In the genomic region with DNA sequence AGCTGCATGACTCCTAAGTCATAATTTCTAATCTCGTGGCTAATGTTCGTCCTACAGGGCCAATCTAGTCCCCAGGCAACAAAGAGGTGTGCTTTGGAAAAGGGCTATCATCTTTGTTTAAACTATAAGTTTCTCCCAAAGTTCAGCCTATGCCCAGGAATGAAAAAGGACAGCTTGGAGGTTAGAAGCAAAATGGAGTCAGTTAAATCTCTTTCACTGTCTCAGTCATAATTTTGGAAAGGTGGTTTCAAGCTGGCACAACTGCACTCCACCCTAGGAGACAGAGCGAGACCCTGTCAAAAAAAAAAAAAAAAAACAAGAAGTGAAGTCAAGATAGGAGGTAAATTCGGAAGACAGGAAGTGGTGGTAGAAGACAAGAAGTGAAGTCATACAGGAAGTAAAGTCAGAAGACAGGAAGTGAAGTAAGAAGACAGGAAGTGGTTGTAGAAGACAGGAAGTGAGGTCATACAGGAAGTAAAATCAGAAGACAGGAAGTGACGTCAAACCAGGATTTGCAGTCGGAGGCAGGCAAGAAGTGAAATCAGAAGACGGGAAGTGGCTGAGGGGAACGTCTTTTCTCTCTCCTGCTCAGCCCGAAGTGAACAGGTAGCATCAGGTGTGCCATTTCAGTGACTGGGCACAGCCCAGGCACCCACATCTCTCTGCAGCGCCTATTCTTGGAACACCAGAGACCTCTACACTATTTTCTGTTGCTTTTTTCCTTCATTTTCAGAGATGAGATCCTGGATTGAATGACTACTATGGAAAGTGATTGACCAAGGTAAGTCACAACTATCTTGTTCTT, we compare ENCODE assay signal across 8 cellular contexts. TPM values are rescaled to one million over a fixed set of nuclear protein-coding genes. Genes with fewer than 3 reads are reported as not detected.
A peak's percentile ranks its signal among the peaks of the same experiment; 100 is the strongest.
DNase-seq lines count a peak whose midpoint lies in the region; ATAC-seq and TF ChIP-seq lines count a peak whose summit lies in the region.

No MANE protein-coding gene starts in this region.

- no peaks in the 10 kb centered on the region for H3K9me3 ChIP-seq in thoracic aorta

- H3K4me3 ChIP-seq in thoracic aorta = peak overlapping the region; percentile 69

- peak overlapping the region; percentile 79 for H3K4me3 Mint-ChIP-seq in activated CD4-positive, alpha-beta memory T cell treated with anti-CD3 and anti-CD28 coated beads, Interleukin-2, amount 10 ng/mL, durations not matched to agents 7 days and 5 days
- peak overlapping the region; percentile 57 for H3K4me3 Mint-ChIP-seq in endothelial cell (ENCODE audit: unreplicated experiment)
- peak overlapping the region; percentile 84 for H3K4me3 Mint-ChIP-seq in neural crest cell

- H3K4me1 ChIP-seq in thoracic aorta (ENCODE audit: control insufficient read depth in 1 of 2, low read depth in 2 of 2) = peaks cover 0 to 4% of the 10 kb centered on the region in 2 donors

- POLR2A ChIA-PET in activated CD4-positive, alpha-beta memory T cell treated with anti-CD3 and anti-CD28 coated beads, Interleukin-2, amount 10 ng/mL, durations not matched to agents 7 days and 5 days (lab: Charles Lee) = interaction anchor here (1.0 to 1.3 kb wide), 2 partner anchors 36 to 57 kb away, joined by 3 to 5 read pairs; a partner anchor contains a TSS

- H3K27me3 ChIP-seq in thoracic aorta (replicated peaks; ENCODE audit: insufficient read depth) = no peaks in the 10 kb centered on the region

- no peak for TF ChIP-seq CTCF in endothelial cell (IDR thresholded peaks at IDR 0.05; ENCODE audit: unreplicated experiment)
- TF ChIP-seq CTCF in neural crest cell (conservative IDR thresholded peaks at IDR 0.05) = no peak
- no peak for TF ChIP-seq CTCF in thoracic aorta (IDR thresholded peaks at IDR 0.05)

- H3K27ac Mint-ChIP-seq in activated CD4-positive, alpha-beta memory T cell treated with anti-CD3 and anti-CD28 coated beads, Interleukin-2, amount 10 ng/mL, durations not matched to agents 7 days and 5 days = peak overlapping the region; percentile 85
- peak overlapping the region; percentile 89 for H3K27ac Mint-ChIP-seq in endothelial cell (ENCODE audit: unreplicated experiment)
- H3K27ac Mint-ChIP-seq in neural crest cell (ENCODE audit: unreplicated experiment) = peak overlapping the region; percentile 28

- CTCF ChIA-PET in activated CD4-positive, alpha-beta memory T cell treated with anti-CD3 and anti-CD28 coated beads, Interleukin-2, amount 10 ng/mL, durations not matched to agents 7 days and 5 days (lab: Charles Lee) = interaction anchor here (0.7 kb wide), 1 partner anchor 180 kb away, joined by 3 read pairs; no protein-coding TSS in a partner anchor

- peaks cover 39% of the 10 kb centered on the region for H3K9me3 Mint-ChIP-seq in activated CD4-positive, alpha-beta memory T cell treated with anti-CD3 and anti-CD28 coated beads, Interleukin-2, amount 10 ng/mL, durations not matched to agents 7 days and 5 days
- H3K9me3 Mint-ChIP-seq in endothelial cell (ENCODE audit: unreplicated experiment) = peaks cover 15% of the 10 kb centered on the region
- H3K9me3 Mint-ChIP-seq in neural crest cell = peaks cover 8% of the 10 kb centered on the region

- H3K4me1 Mint-ChIP-seq in activated CD4-positive, alpha-beta memory T cell treated with anti-CD3 and anti-CD28 coated beads, Interleukin-2, amount 10 ng/mL, durations not matched to agents 7 days and 5 days = peaks cover 38% of the 10 kb centered on the region
- peaks cover 20% of the 10 kb centered on the region for H3K4me1 Mint-ChIP-seq in endothelial cell (ENCODE audit: unreplicated experiment)
- peaks cover 26% of the 10 kb centered on the region for H3K4me1 Mint-ChIP-seq in neural crest cell

- no peaks in the 10 kb centered on the region for H3K36me3 ChIP-seq in thoracic aorta

- peaks cover 47% of the 10 kb centered on the region for H3K36me3 Mint-ChIP-seq in activated CD4-positive, alpha-beta memory T cell treated with anti-CD3 and anti-CD28 coated beads, Interleukin-2, amount 10 ng/mL, durations not matched to agents 7 days and 5 days (ENCODE audit: low read depth)
- H3K36me3 Mint-ChIP-seq in endothelial cell (ENCODE audit: low read depth, unreplicated experiment) (peaks cover 18% of the 10 kb centered on the region), neural crest cell (ENCODE audit: low read depth) (peaks cover 24% of the 10 kb centered on the region)

- H3K27me3 Mint-ChIP-seq in activated CD4-positive, alpha-beta memory T cell treated with anti-CD3 and anti-CD28 coated beads, Interleukin-2, amount 10 ng/mL, durations not matched to agents 7 days and 5 days = no peaks in the 10 kb centered on the region
- peaks cover 3% of the 10 kb centered on the region for H3K27me3 Mint-ChIP-seq in endothelial cell (ENCODE audit: unreplicated experiment)
- peaks cover 45% of the 10 kb centered on the region for H3K27me3 Mint-ChIP-seq in neural crest cell (ENCODE audit: low read depth)

- no peak overlapping the region for H3K27ac ChIP-seq in thoracic aorta

- ATAC-seq in HG02763 (IDR thresholded peaks at IDR 0.05; ENCODE audit: unreplicated experiment) (peak; percentile 60), thoracic aorta (ENCODE audit: insufficient number of reproducible peaks, low FRiP score, low read depth) (no peak), GM18867 (IDR thresholded peaks at IDR 0.05; ENCODE audit: unreplicated experiment) (no peak)

- DNase-seq in DMS114 treated with DMSO at 0.1 percent for 48 hours (lab: John Stamatoyannopoulos, UW; ENCODE audit: unreplicated experiment) = peak; percentile 60
- peak; percentile 97 for DNase-seq in NCI-H748 treated with DMSO at 0.1 percent for 48 hours (lab: John Stamatoyannopoulos, UW)
- DNase-seq in activated CD4-positive, alpha-beta memory T cell treated with anti-CD3 and anti-CD28 coated beads, Interleukin-2, amount 10 ng/mL, durations not matched to agents 7 days and 5 days = peak; percentile 71
- DNase-seq in endothelial cell (ENCODE audit: low spot score) = no peak
- peak; percentile 14 for DNase-seq in neural crest cell (ENCODE audit: low read depth, low spot score)
- DNase-seq in thoracic aorta (ENCODE audit: low spot score) = no peak

RNA-seq across cellular contexts. Expression of a gene that starts 32.2 kb away (rescaled TPM):
- under 1 TPM in 1 of 2 experiments, not detected in 1; 0.18 TPM for total RNA-seq in activated CD4-positive, alpha-beta memory T cell treated with anti-CD3 and anti-CD28 coated beads, Interleukin-2, amount 10 ng/mL, durations not matched to agents 7 days and 5 days
- total RNA-seq in endothelial cell (ENCODE audit: unreplicated experiment) = 1.2 TPM
- total RNA-seq in neural crest cell = 0.33 and 0.39 TPM in 2 replicates
- not detected for total RNA-seq in thoracic aorta

RNA-seq across cellular contexts. Expression of a gene that starts 39.7 kb away (rescaled TPM):
- 10 to 100 TPM; 14.3 to 14.8 TPM for total RNA-seq in activated CD4-positive, alpha-beta memory T cell treated with anti-CD3 and anti-CD28 coated beads, Interleukin-2, amount 10 ng/mL, durations not matched to agents 7 days and 5 days
- total RNA-seq in endothelial cell (ENCODE audit: unreplicated experiment) = 0.31 TPM
- total RNA-seq in neural crest cell = 47.2 and 48.1 TPM in 2 replicates
- total RNA-seq in thoracic aorta = 1 to 10 TPM in 1 of 2 donors, under 1 TPM in 1; 0.41 to 1.7 TPM

RNA-seq across cellular contexts. Expression of a gene that starts 57.1 kb away (rescaled TPM):
- 10 to 100 TPM; 15.3 to 15.5 TPM for total RNA-seq in activated CD4-positive, alpha-beta memory T cell treated with anti-CD3 and anti-CD28 coated beads, Interleukin-2, amount 10 ng/mL, durations not matched to agents 7 days and 5 days
- 13.5 TPM for total RNA-seq in endothelial cell (ENCODE audit: unreplicated experiment)
- 19.9 and 20.4 TPM in 2 replicates for total RNA-seq in neural crest cell
- total RNA-seq in thoracic aorta = 10 to 100 TPM; 22.2 to 23.6 TPM

RNA-seq across cellular contexts. Expression of a gene that starts 58.6 kb away (rescaled TPM):
- total RNA-seq in activated CD4-positive, alpha-beta memory T cell treated with anti-CD3 and anti-CD28 coated beads, Interleukin-2, amount 10 ng/mL, durations not matched to agents 7 days and 5 days = not detected
- 0.69 TPM for total RNA-seq in endothelial cell (ENCODE audit: unreplicated experiment)
- not detected in 2 replicates for total RNA-seq in neural crest cell
- not detected for total RNA-seq in thoracic aorta

Comparison
In these comparisons a context has a peak if more than half of its experiments do, and no peak if none do; other contexts are left out.
1. DNase-seq: peak in DMS114 treated with DMSO at 0.1 percent for 48 hours (single experiment), NCI-H748 treated with DMSO at 0.1 percent for 48 hours (single experiment), activated CD4-positive, alpha-beta memory T cell treated with anti-CD3 and anti-CD28 coated beads, Interleukin-2, amount 10 ng/mL, durations not matched to agents 7 days and 5 days (single experiment) and neural crest cell (single experiment); none in endothelial cell (single experiment) and thoracic aorta (single experiment).
2. H3K27ac Mint-ChIP-seq: peak in every context shown above with its lines; median percentile 89 in endothelial cell; 85 in activated CD4-positive, alpha-beta memory T cell treated with anti-CD3 and anti-CD28 coated beads, Interleukin-2, amount 10 ng/mL, durations not matched to agents 7 days and 5 days; 28 in neural crest cell.
3. RNA of a gene that starts 39.7 kb away (total RNA-seq): 47.2 to 48.1 TPM in neural crest cell and 14.3 to 14.8 TPM in activated CD4-positive, alpha-beta memory T cell treated with anti-CD3 and anti-CD28 coated beads, Interleukin-2, amount 10 ng/mL, durations not matched to agents 7 days and 5 days; 0.41 to 1.7 TPM in thoracic aorta and 0.31 TPM in endothelial cell (single experiment); every median in the first group is over 4 times any median in the second.
4. Peak in every context shown above with its lines, with median percentiles within 50 percentile points of each other: H3K4me3 Mint-ChIP-seq.